Comparison of ENCODE assay signal across 8 cellular contexts in the genomic region with DNA sequence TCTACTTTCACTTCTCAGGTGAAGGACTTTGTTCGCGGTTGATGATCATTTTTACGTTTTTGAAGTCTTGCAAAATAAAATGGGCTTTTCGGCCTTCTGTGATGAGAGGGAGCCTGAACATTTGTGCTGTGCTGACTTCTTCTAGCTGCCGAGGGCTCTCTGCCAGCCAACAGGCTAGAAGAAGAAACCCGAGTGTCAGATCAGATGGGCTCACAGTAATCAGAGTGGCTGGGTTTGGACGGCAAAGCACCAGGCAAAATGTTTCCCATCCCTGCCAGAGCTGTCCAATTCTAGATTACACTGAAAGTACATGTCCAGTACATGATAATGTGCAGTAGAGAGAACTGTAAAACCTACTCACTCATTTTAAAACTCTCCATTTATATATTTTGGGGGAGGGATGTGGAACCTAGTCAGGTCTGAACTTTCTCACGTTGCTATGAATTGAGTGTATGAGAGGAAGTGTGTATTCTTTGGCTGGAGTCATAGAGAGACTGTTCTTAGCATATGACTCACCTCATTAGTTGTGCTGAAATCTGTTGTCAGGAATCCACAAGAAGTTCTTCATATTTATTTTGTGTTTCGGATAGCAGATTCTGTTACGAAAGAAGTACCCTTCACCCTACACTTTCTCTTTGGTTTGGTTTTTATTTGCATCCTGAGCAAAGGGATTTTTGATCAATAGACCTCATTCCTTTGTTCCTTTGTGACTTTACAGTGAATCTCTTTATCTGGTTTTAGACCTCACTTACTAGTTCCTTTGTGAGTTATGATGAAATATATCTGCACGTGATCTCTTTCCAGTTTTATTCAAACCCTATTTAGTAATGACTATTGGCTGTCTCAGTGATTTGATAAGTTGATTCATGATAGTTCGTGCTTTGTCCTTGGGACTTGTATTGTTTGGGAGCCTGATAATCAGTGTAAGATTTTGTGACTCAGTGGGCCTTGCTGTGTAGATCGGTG. TPM values are rescaled to one million over a fixed set of nuclear protein-coding genes. Genes with fewer than 3 reads are reported as not detected.
DNase-seq lines count a peak whose midpoint lies in the region; ATAC-seq and TF ChIP-seq lines count a peak whose summit lies in the region.

No MANE protein-coding gene starts in this region.

- no peak overlapping the region for H2BK20ac ChIP-seq in H9 (ENCODE audit: low read depth, low read length, poor library complexity, severe bottlenecking)

- DNase-seq in HL-60 (ENCODE audit: low read depth in 1 of 2, low spot score in 1 of 2) (peak; percentile 53 to 62), SW480 (ENCODE audit: low spot score) (peak; percentile 70), cerebellum (ENCODE audit: low spot score) (peak; percentile 82), lower leg skin (ENCODE audit: low spot score in 2 of 2) (peak; percentile 61 to 90), H9 (no peak)
- peak; percentile 11 for DNase-seq in stimulated activated naive CD4-positive, alpha-beta T cell treated with Interleukin-2 at 50 U/mL for 16 hours (lab: John Stamatoyannopoulos, UW)

- H2AK5ac ChIP-seq in H9 (ENCODE audit: insufficient read length, low read length) = no peak overlapping the region

- H3K79me2 ChIP-seq in DOHH2 (ENCODE audit: control insufficient read depth, low read length) (peaks cover 96% of the 10 kb centered on the region), H9 (ENCODE audit: insufficient read depth, low read length) (peaks cover 59% of the 10 kb centered on the region; the same call in 1 of the 2 replicates)

- no peak overlapping the region for H2BK12ac ChIP-seq in H9 (ENCODE audit: insufficient read length, low read depth, low read length)

- H3K4me3 Mint-ChIP-seq in H9 = no peak overlapping the region

- H4K20me1 ChIP-seq in DOHH2 (ENCODE audit: control insufficient read depth, insufficient read depth, low read depth, low read length) = peaks cover 59% of the 10 kb centered on the region
- H4K20me1 ChIP-seq in H9 (ENCODE audit: control insufficient read depth, insufficient read depth, insufficient read length) = no peaks in the 10 kb centered on the region

- no peak for TF ChIP-seq POLR2A in lower leg skin (IDR thresholded peaks at IDR 0.05)

- WGBS in lower leg skin, 2 donors = 17 to 19% methylated on average over 13 of the region's 13 CpGs
- no CpG with 5 or more reads among the region's 13 CpGs for WGBS in H9 (ENCODE audit: extremely low coverage, insufficient read length, low lambda C conversion rate)

- H3K56ac ChIP-seq in H9 (ENCODE audit: insufficient read length, low read depth, low read length) = no peak overlapping the region

- H3K14ac ChIP-seq in H9 (ENCODE audit: insufficient read depth, low read length) = no peak overlapping the region

- H3K9me3 Mint-ChIP-seq in H9 = no peaks in the 10 kb centered on the region

- H2AFZ ChIP-seq in H9 (ENCODE audit: low read length) = no peak overlapping the region

- H3K4ac ChIP-seq in H9 (ENCODE audit: low read depth, low read length) = no peak overlapping the region

- H3K27ac Mint-ChIP-seq in H9 = peak overlapping the region in 1 of 3 experiments; percentile 8; a peak in 2 of 7 replicates

- no peak overlapping the region for H4K5ac ChIP-seq in H9 (ENCODE audit: insufficient read length, low read depth, low read length)

- H3K18ac ChIP-seq in H9 (ENCODE audit: insufficient read length, low read depth, low read length) = no peak overlapping the region

- H3K4me1 ChIP-seq in DOHH2 (ENCODE audit: control insufficient read depth, low read length) = peaks cover 66% of the 10 kb centered on the region
- H3K4me1 ChIP-seq in H9 (ENCODE audit: insufficient read depth, low read length) = peaks cover 8% of the 10 kb centered on the region

- H3K9me2 ChIP-seq in DOHH2 (replicated peaks; ENCODE audit: control insufficient read depth, low read length) = no peaks in the 10 kb centered on the region

- peaks cover 72 to 73% of the 10 kb centered on the region in 2 experiments for H3K4me1 Mint-ChIP-seq in H9

- H2BK15ac ChIP-seq in H9 (ENCODE audit: low read depth, low read length) = no peak overlapping the region

- peaks cover 11% of the 10 kb centered on the region for H3F3A ChIP-seq in DOHH2 (ENCODE audit: control insufficient read depth, insufficient read depth)

- intact Hi-C loops in lower leg skin (cut with DNase I; ENCODE audit: low total_unique reads) = no loop called here

- no peak overlapping the region for H3K23ac ChIP-seq in H9 (ENCODE audit: insufficient read length, low read depth, low read length)

- no peak overlapping the region for H2BK120ac ChIP-seq in H9 (ENCODE audit: low read depth, low read length, poor library complexity, severe bottlenecking)

- H3K27me3 ChIP-seq in DOHH2 (ENCODE audit: control insufficient read depth, low read length) (no peaks in the 10 kb centered on the region), HL-60 (ENCODE audit: insufficient read depth, poor library complexity, severe bottlenecking) (no peaks in the 10 kb centered on the region), H9 (ENCODE audit: insufficient read depth, low read length) (no peaks in the 10 kb centered on the region)

- H3K9ac ChIP-seq in H9 (ENCODE audit: extremely low read depth, insufficient read length, low read length) = no peak overlapping the region

- peak; percentile 64 for ATAC-seq in GM21360 (IDR thresholded peaks at IDR 0.05; ENCODE audit: unreplicated experiment)

- no peak overlapping the region for H4K8ac ChIP-seq in H9 (replicated peaks; ENCODE audit: insufficient read length, low read depth, low read length)

- peaks cover 6% of the 10 kb centered on the region for H3K79me1 ChIP-seq in H9 (ENCODE audit: insufficient read depth, low read depth, low read length, poor library complexity, severe bottlenecking)

- H3K27ac ChIP-seq in DOHH2 (ENCODE audit: low read depth, low read length) (peak overlapping the region; percentile 62), HL-60 (replicated peaks) (peak overlapping the region; percentile 40), H9 (ENCODE audit: insufficient read length, low read depth, low read length) (no peak overlapping the region)

- H3K36me3 ChIP-seq in DOHH2 (ENCODE audit: control insufficient read depth, low read length) = peaks cover 84% of the 10 kb centered on the region

- TF ChIP-seq CTCF in DOHH2 (IDR thresholded peaks at IDR 0.05; ENCODE audit: low read depth, low read length, poor library complexity, severe bottlenecking) = no peak
- TF ChIP-seq CTCF in HL-60 (IDR thresholded peaks at IDR 0.05; ENCODE audit: insufficient read depth, low read length) = no peak
- TF ChIP-seq CTCF in lower leg skin (IDR thresholded peaks at IDR 0.05) = no peak
- TF ChIP-seq CTCF in H9 (conservative IDR thresholded peaks at IDR 0.05) = no peak

- H4K91ac ChIP-seq in H9 (ENCODE audit: insufficient read length, low read depth, low read length) = no peak overlapping the region

- H3K36me3 Mint-ChIP-seq in H9 (ENCODE audit: insufficient read depth in 1 of 3, low read depth in 3 of 3) = peaks cover 0 to 4% (median 0%) of the 10 kb centered on the region in 3 experiments; a peak in 1 of 7 replicates

- no peak overlapping the region for H2BK5ac ChIP-seq in H9 (ENCODE audit: insufficient read length, low read length)

- H3K27me3 Mint-ChIP-seq in H9 (ENCODE audit: low read depth) = no peaks in the 10 kb centered on the region

- H3K23me2 ChIP-seq in H9 (ENCODE audit: insufficient read length, low read depth, low read length, poor library complexity, severe bottlenecking) = peaks cover 8% of the 10 kb centered on the region

- H3K4me2 ChIP-seq in DOHH2 (ENCODE audit: low read length) (peak overlapping the region; percentile 69), H9 (ENCODE audit: insufficient read depth, insufficient read length, low read length) (no peak overlapping the region)

- no peak overlapping the region for H3T11ph ChIP-seq in H9 (ENCODE audit: low read length)

- H3K9me3 ChIP-seq in DOHH2 (ENCODE audit: control insufficient read depth, insufficient read depth, low read length) (no peaks in the 10 kb centered on the region), H9 (ENCODE audit: control insufficient read depth, low read depth, low read length) (no peaks in the 10 kb centered on the region)

- H3K4me3 ChIP-seq in DOHH2 (ENCODE audit: low read length) = peak overlapping the region; percentile 79
- no peak overlapping the region for H3K4me3 ChIP-seq in HL-60 (replicated peaks; ENCODE audit: insufficient read depth, low read length)
- H3K4me3 ChIP-seq in lower leg skin (ENCODE audit: low read depth, poor library complexity, severe bottlenecking) = no peak overlapping the region

RNA-seq across cellular contexts. Expression of a gene that starts 4.8 kb away (rescaled TPM):
- total RNA-seq in cerebellum = 69.9 TPM
- total RNA-seq in lower leg skin = 100 to 1,000 TPM; 241 to 757 (median 415) TPM
- total RNA-seq in H9 (2021) = 232 and 239 TPM in 2 replicates
